ENCODE assay signal across 1 cellular context in genomic region chr11:9549216-9549615, GRCh38.
TF ChIP-seq lines count a peak whose summit lies in the region.

No MANE protein-coding gene starts in this region.

TF ChIP-seq in GM12878, 131 proteins besides CTCF, POLR2A, EP300 and RAD21:
- TF ChIP-seq RUNX3 (IDR thresholded peaks at IDR 0.05; ENCODE audit: low read length), result peak; percentile 50; the same call in 1 of the 2 replicates
